In the genomic region with DNA sequence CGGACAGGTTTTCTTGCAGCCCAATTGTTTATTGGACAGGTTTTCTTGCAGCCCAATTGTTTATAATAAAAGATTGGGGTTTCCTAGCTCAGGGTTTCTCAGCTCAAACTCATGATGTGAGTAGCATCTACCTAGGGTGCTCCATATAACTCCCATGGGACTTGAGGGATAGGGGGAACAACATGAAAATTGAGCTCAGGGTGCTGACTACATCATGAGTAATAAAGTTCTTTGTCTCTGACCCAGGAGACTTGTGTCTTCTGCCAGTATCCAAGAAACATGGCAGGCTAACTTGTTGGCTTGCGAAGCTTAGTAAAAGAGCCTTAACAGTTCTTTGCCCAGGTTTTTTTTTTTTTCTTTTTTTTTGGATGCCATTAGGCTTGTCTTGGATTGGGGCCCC, we compare ENCODE assay signal across 18 cellular contexts. TPM values are rescaled to one million over a fixed set of nuclear protein-coding genes. Genes with fewer than 3 reads are reported as not detected.
DNase-seq lines count a peak whose midpoint lies in the region; FAIRE-seq and TF ChIP-seq lines count a peak whose summit lies in the region.
"Had no signal": no experiment of that assay in that cellular context is flagged by ENCODE, and none has a peak within 500 bp of the region (broad histone marks: within the 10 kb centered on the region; RNA-seq: fewer than 3 reads in every experiment).

No MANE protein-coding gene starts in this region.

- H4K20me1 ChIP-seq in GM23248 (ENCODE audit: insufficient read depth): no peaks in the 10 kb centered on the region

- no peaks in the 10 kb centered on the region for H3K27me3 ChIP-seq in GM23248 (replicated peaks; ENCODE audit: insufficient read depth)
- no peaks in the 10 kb centered on the region for H3K27me3 ChIP-seq in MG63
- no peaks in the 10 kb centered on the region for H3K27me3 ChIP-seq in bronchial epithelial cell (ENCODE audit: control insufficient read depth, insufficient read depth, low read length)
- no peaks in the 10 kb centered on the region for H3K27me3 ChIP-seq in tibial artery

- H2AFZ ChIP-seq in GM23248: no peak overlapping the region

- no peak for FAIRE-seq in bronchial epithelial cell (lab: Jason Lieb, UNC)
- FAIRE-seq: GM19239 had no signal

- no peak for TF ChIP-seq CTCF in bronchial epithelial cell (IDR thresholded peaks at IDR 0.05; ENCODE audit: insufficient read depth, low read length, severe bottlenecking)
- TF ChIP-seq CTCF in tibial artery (IDR thresholded peaks at IDR 0.05): no peak

- H3K9me3 ChIP-seq in GM23248 (ENCODE audit: low read depth) (no peaks in the 10 kb centered on the region), MG63 (no peaks in the 10 kb centered on the region), tibial artery (no peaks in the 10 kb centered on the region)

- intact Hi-C loops in tibial artery (cut with DNase I; ENCODE audit: low total_unique reads): loop anchor here (5.0 to 10.0 kb wide), 2 partner anchors 59 to 501 kb away; a partner anchor contains a TSS

- peaks cover 31% of the 10 kb centered on the region for H3F3A ChIP-seq in GM23248 (ENCODE audit: insufficient read depth)

- peaks cover 51% of the 10 kb centered on the region for H3K4me1 ChIP-seq in GM23248 (ENCODE audit: insufficient read depth)
- peaks cover 0 to 54% (median 36%) of the 10 kb centered on the region in 4 donors for H3K4me1 ChIP-seq in tibial artery

- 58 to 60% methylated on average over 2 of the region's 2 CpGs for WGBS in GM23248 (ENCODE audit: low coverage in 1 of 2, low lambda C conversion rate in 2 of 2, missing lambda C conversion rate in 2 of 2), 2 experiments

- peak overlapping the region; percentile 67; the same call in 1 of the 2 replicates for H3K27ac ChIP-seq in GM23248
- H3K27ac ChIP-seq in tibial artery: peak overlapping the region; percentile 76 to 81

- H3K4me3 ChIP-seq in GM23248 (no peak overlapping the region), MG63 (no peak overlapping the region), bronchial epithelial cell (ENCODE audit: low read depth, low read length) (no peak overlapping the region), tibial artery (no peak overlapping the region)

- H3K4me2 ChIP-seq in GM23248 (ENCODE audit: unreplicated experiment): no peak overlapping the region

- in situ Hi-C loops in GM23248 (cut with MboI): no loop called here

- H3K36me3 ChIP-seq in GM23248 (ENCODE audit: low read depth) (no peaks in the 10 kb centered on the region), MG63 (no peaks in the 10 kb centered on the region), bronchial epithelial cell (ENCODE audit: control insufficient read depth, insufficient read depth, low read length) (no peaks in the 10 kb centered on the region), tibial artery (no peaks in the 10 kb centered on the region)

- H3K9ac ChIP-seq in GM23248: no peak overlapping the region

- no peaks in the 10 kb centered on the region for H3K9me2 ChIP-seq in GM23248 (ENCODE audit: insufficient read depth)

- H3K79me2 ChIP-seq in GM23248 (ENCODE audit: insufficient read depth): no peaks in the 10 kb centered on the region

- DNase-seq in GM23248 (peak; percentile 45), MG63 (peak; percentile 52), bronchial epithelial cell (ENCODE audit: low read depth) (peak; percentile 9), tibial artery (no peak), NCI-H345 (lab: John Stamatoyannopoulos, UW) (no peak), NCI-H146 treated with DMSO at 0.1 percent for 48 hours (lab: John Stamatoyannopoulos, UW; ENCODE audit: unreplicated experiment) (no peak), NCI-H2171 (lab: John Stamatoyannopoulos, UW) (no peak)
- DNase-seq in activated CD8-positive, alpha-beta memory T cell treated with anti-CD3 and anti-CD28 coated beads, Interleukin-2, amount 50 U/mL, for 48 hours: no peak
- DNase-seq: ACHN, AML-193, DMS79 treated with DMSO at 0.1 percent for 48 hours, GDM1, H7, NCI-H187 treated with DMSO at 0.1 percent for 48 hours, NCI-H226, NCI-H524 treated with DMSO at 0.1 percent for 48 hours, PC-3 had no signal

RNA-seq across cellular contexts. Expression of a gene that starts 59.2 kb away (rescaled TPM):
- total RNA-seq in GM23248 (2014; rRNA removed; shearing (Covaris generic)): 61.8 and 63.0 TPM in 2 replicates
- polyA plus RNA-seq in GM23248 (2016; fragmentation: Nextera tagmentation; extraction: Ambion mirVana): 27.4 and 28.9 TPM in 2 replicates
- total RNA-seq in MG63 (2014; rRNA removed; shearing (Covaris generic); ENCODE audit: low replicate concordance): 3.8 and 20.5 TPM in 2 replicates
- 37.4 and 50.2 TPM in 2 replicates for total RNA-seq in bronchial epithelial cell

Comparison
In these comparisons a context has a peak if more than half of its experiments do, and no peak if none do; other contexts are left out.
1. DNase-seq: peak in GM23248 (single experiment), MG63 (single experiment) and bronchial epithelial cell (single experiment); none in tibial artery (0 of 2), activated CD8-positive, alpha-beta memory T cell treated with anti-CD3 and anti-CD28 coated beads, Interleukin-2, amount 50 U/mL, for 48 hours (single experiment), NCI-H345 (single experiment), NCI-H146 treated with DMSO at 0.1 percent for 48 hours (single experiment) and NCI-H2171 (single experiment).